27 cellular contexts compared by ENCODE assay signal in the genomic region with DNA sequence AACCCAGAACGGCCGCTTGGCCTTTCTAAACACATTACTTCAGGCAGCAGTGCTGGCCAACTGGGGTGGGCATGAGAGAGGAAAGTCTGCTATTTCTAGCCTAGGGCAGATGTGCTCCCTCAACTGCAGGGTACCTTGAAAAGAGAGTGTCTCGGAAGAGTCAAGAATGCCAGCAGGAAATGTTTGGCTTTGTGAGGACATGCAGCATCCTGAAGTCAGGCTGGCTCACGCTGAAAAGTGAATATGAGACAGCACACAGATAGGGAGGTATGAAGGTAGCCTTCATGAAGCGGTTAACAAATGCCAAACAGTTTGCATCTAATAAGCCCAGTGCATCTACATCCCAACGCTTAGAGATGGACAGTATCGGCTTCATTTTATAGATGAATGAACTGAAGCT.
"Had no signal": no experiment of that assay in that cellular context is flagged by ENCODE, and none has a peak within 500 bp of the region (broad histone marks: within the 10 kb centered on the region; RNA-seq: fewer than 3 reads in every experiment).

No MANE protein-coding gene starts in this region.

- H3K4me1 ChIP-seq: ascending aorta, gastrocnemius medialis had no signal

- H3K4me3 ChIP-seq: ascending aorta, gastrocnemius medialis had no signal

- H3K4me1 Mint-ChIP-seq: activated naive CD4-positive, alpha-beta T cell treated with anti-CD3 and anti-CD28 coated beads, Interleukin-2, amount 50 U/mL, for 24 hours; activated naive CD8-positive, alpha-beta T cell treated with anti-CD3 and anti-CD28 coated beads for 36 hours; activated naive CD8-positive, alpha-beta T cell treated with anti-CD3 and anti-CD28 coated beads, Interleukin-2, amount 50 U/mL, for 24 hours; central memory CD8-positive, alpha-beta T cell; endodermal cell had no signal

- H3K9me3 ChIP-seq: ascending aorta, gastrocnemius medialis had no signal

- H3K36me3 Mint-ChIP-seq: activated naive CD4-positive, alpha-beta T cell treated with anti-CD3 and anti-CD28 coated beads, Interleukin-2, amount 50 U/mL, for 24 hours; activated naive CD8-positive, alpha-beta T cell treated with anti-CD3 and anti-CD28 coated beads for 36 hours had no signal

- DNase-seq: activated CD4-positive, alpha-beta T cell treated with anti-CD3 and anti-CD28 coated beads for 48 hours; activated CD4-positive, alpha-beta T cell treated with anti-CD3 and anti-CD28 coated beads, Interleukin-2, amount 50 U/mL, for 1 hour; activated CD4-positive, alpha-beta T cell treated with anti-CD3 and anti-CD28 coated beads, Interleukin-2, amount 50 U/mL, for 48 hours; activated CD8-positive, alpha-beta memory T cell treated with anti-CD3 and anti-CD28 coated beads for 24 hours; activated CD8-positive, alpha-beta T cell treated with anti-CD3 and anti-CD28 coated beads for 36 hours; activated effector memory CD4-positive, alpha-beta T cell treated with anti-CD3 and anti-CD28 coated beads, Interleukin-2, amount 50 U/mL, for 16 hours; activated naive CD4-positive, alpha-beta T cell treated with anti-CD3 and anti-CD28 coated beads for 36 hours; activated naive CD8-positive, alpha-beta T cell treated with anti-CD3 and anti-CD28 coated beads for 36 hours; activated naive CD8-positive, alpha-beta T cell treated with anti-CD3 and anti-CD28 coated beads, Interleukin-2, amount 50 U/mL, for 24 hours; activated T-cell treated with anti-CD3 and anti-CD28 coated beads, Interleukin-2, amount 50 U/mL, for 4 hours; dorsolateral prefrontal cortex; effector memory CD4-positive, alpha-beta T cell; endodermal cell; gastrocnemius medialis; glutamatergic neuron; heart left ventricle; T-helper 2 cell had no signal

- FAIRE-seq: bronchial epithelial cell, TTC549 had no signal

- H3K36me3 ChIP-seq: ascending aorta, brain microvascular endothelial cell, gastrocnemius medialis, heart left ventricle had no signal

- H3K9me3 Mint-ChIP-seq: activated naive CD4-positive, alpha-beta T cell treated with anti-CD3 and anti-CD28 coated beads for 36 hours; activated naive CD8-positive, alpha-beta T cell treated with anti-CD3 and anti-CD28 coated beads, Interleukin-2, amount 50 U/mL, for 24 hours; activated T-helper 2 cell treated with anti-CD3 and anti-CD28 coated beads, Interferon-gamma antibody, Interleukin-2, Interleukin-4, amounts not matched to agents 10 μg/mL and 5 μg/mL and 100 μg/mL, durations not matched to agents 14 hours and 24 hours and 36 hours had no signal

- H3K4me3 Mint-ChIP-seq: activated CD8-positive, alpha-beta T cell treated with anti-CD3 and anti-CD28 coated beads for 36 hours; activated naive CD4-positive, alpha-beta T cell treated with anti-CD3 and anti-CD28 coated beads for 36 hours; activated naive CD4-positive, alpha-beta T cell treated with anti-CD3 and anti-CD28 coated beads, Interleukin-2, amount 50 U/mL, for 24 hours; activated naive CD8-positive, alpha-beta T cell treated with anti-CD3 and anti-CD28 coated beads for 36 hours; activated naive CD8-positive, alpha-beta T cell treated with anti-CD3 and anti-CD28 coated beads, Interleukin-2, amount 50 U/mL, for 24 hours; activated T-cell treated with anti-CD3 and anti-CD28 coated beads, Interleukin-2, amount 50 U/mL, for 4 hours; central memory CD8-positive, alpha-beta T cell; dendritic cell treated with granulocyte-macrophage colony-stimulating factor and Interleukin-4, amounts not matched to agents 40 ng/mL and 50 ng/mL, for 4 days; endodermal cell; WTC11 had no signal

- ATAC-seq: activated CD8-positive, alpha-beta T cell treated with anti-CD3 and anti-CD28 coated beads for 36 hours; activated naive CD8-positive, alpha-beta T cell treated with anti-CD3 and anti-CD28 coated beads, Interleukin-2, amount 50 U/mL, for 24 hours; activated T-cell treated with anti-CD3 and anti-CD28 coated beads, Interleukin-2, amount 50 U/mL, for 4 hours; gastrocnemius medialis; WTC11 had no signal

- H3K27me3 ChIP-seq: ascending aorta, brain microvascular endothelial cell, dorsolateral prefrontal cortex, gastrocnemius medialis, heart left ventricle had no signal

- H3K27ac ChIP-seq: ascending aorta, coronary artery, gastrocnemius medialis, heart left ventricle had no signal

- H3K27me3 Mint-ChIP-seq: activated CD8-positive, alpha-beta T cell treated with anti-CD3 and anti-CD28 coated beads for 36 hours; activated naive CD4-positive, alpha-beta T cell treated with anti-CD3 and anti-CD28 coated beads, Interleukin-2, amount 50 U/mL, for 24 hours; activated naive CD8-positive, alpha-beta T cell treated with anti-CD3 and anti-CD28 coated beads for 36 hours; activated naive CD8-positive, alpha-beta T cell treated with anti-CD3 and anti-CD28 coated beads, Interleukin-2, amount 50 U/mL, for 24 hours; central memory CD8-positive, alpha-beta T cell; dendritic cell treated with granulocyte-macrophage colony-stimulating factor and Interleukin-4, amounts not matched to agents 40 ng/mL and 50 ng/mL, for 4 days had no signal

- H3K27ac Mint-ChIP-seq: activated CD8-positive, alpha-beta T cell treated with anti-CD3 and anti-CD28 coated beads for 36 hours; activated naive CD4-positive, alpha-beta T cell treated with anti-CD3 and anti-CD28 coated beads for 36 hours; activated naive CD4-positive, alpha-beta T cell treated with anti-CD3 and anti-CD28 coated beads, Interleukin-2, amount 50 U/mL, for 24 hours; activated naive CD8-positive, alpha-beta T cell treated with anti-CD3 and anti-CD28 coated beads for 36 hours; activated naive CD8-positive, alpha-beta T cell treated with anti-CD3 and anti-CD28 coated beads, Interleukin-2, amount 50 U/mL, for 24 hours; activated T-helper 2 cell treated with anti-CD3 and anti-CD28 coated beads, Interferon-gamma antibody, Interleukin-2, Interleukin-4, amounts not matched to agents 10 μg/mL and 5 μg/mL and 100 μg/mL, durations not matched to agents 14 hours and 24 hours and 36 hours; dendritic cell treated with granulocyte-macrophage colony-stimulating factor and Interleukin-4, amounts not matched to agents 40 ng/mL and 50 ng/mL, for 4 days; endodermal cell; WTC11 had no signal
